ENCODE assay signal across 1 cellular context in the genomic region with DNA sequence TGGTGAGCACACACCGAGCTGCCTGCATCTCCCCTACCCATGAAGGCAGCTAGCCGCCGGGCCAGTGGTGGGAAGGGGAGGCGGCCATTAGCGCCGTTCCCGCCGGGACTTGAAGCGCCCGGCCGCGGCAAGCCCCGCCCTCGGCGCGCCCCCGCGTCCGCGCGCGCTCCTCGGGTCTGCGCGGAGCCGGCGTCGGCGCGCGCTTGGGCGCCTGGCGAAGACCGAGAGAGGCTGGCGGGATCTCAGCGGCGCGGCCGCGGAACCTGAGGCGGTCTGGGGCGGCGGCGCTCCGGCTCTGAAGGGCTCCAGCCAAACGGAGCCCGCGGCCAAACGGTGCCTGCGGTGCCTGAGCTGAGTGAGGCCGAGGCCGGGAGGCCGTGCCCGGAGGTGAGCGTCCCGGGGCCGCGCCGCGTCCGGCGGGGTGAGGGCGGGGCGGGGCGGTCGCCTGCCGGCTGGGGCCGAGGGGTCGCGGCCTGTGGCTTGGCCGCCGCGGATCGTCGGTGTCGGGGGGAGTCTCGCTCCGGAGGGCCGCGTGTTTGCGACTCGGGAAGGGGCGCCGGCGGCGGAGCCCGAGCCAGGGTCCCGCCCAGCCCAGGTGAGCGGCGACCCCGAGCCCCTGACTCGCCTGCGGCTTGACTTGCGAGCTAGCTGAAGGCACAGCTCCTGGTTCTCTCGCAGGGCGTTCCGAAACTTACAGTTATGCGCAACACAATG.
TF ChIP-seq lines count a peak whose summit lies in the region.

A gene with protein sequence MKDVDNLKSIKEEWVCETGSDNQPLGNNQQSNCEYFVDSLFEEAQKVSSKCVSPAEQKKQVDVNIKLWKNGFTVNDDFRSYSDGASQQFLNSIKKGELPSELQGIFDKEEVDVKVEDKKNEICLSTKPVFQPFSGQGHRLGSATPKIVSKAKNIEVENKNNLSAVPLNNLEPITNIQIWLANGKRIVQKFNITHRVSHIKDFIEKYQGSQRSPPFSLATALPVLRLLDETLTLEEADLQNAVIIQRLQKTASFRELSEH (plus strand): TSS at position 202 of the 714 bp plus-strand sequence. CDS start 17,852 bp downstream, outside the sequence.

TF ChIP-seq in HepG2, 621 proteins besides CTCF, POLR2A, EP300 and RAD21 (continued from another document and continues in another):
- TF ChIP-seq, protein P1, sequence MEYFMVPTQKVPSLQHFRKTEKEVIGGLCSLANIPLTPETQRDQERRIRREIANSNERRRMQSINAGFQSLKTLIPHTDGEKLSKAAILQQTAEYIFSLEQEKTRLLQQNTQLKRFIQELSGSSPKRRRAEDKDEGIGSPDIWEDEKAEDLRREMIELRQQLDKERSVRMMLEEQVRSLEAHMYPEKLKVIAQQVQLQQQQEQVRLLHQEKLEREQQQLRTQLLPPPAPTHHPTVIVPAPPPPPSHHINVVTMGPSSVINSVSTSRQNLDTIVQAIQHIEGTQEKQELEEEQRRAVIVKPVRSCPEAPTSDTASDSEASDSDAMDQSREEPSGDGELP (IDR thresholded peaks at IDR 0.05; ENCODE audit: borderline replicate concordance, low read depth): peak; percentile 27; the same call in 1 of the 2 replicates
- TF ChIP-seq DZIP1 (CRISPR knock-in tag; IDR thresholded peaks at IDR 0.05) (no peak), TOE1 (CRISPR knock-in tag; IDR thresholded peaks at IDR 0.05) (no peak), MIER3 (CRISPR knock-in tag; IDR thresholded peaks at IDR 0.05; ENCODE audit: borderline replicate concordance) (no peak), EED (CRISPR knock-in tag; IDR thresholded peaks at IDR 0.05) (peak; percentile 52; the same call in 1 of the 2 replicates), ZFP1 (CRISPR knock-in tag; IDR thresholded peaks at IDR 0.05) (no peak; the same call in 1 of the 2 replicates), ZNF577 (CRISPR knock-in tag; IDR thresholded peaks at IDR 0.05; ENCODE audit: borderline replicate concordance, low read depth) (no peak), MAFF (IDR thresholded peaks at IDR 0.05; ENCODE audit: low read depth, low read length) (no peak), GFI1 (CRISPR knock-in tag; IDR thresholded peaks at IDR 0.05; ENCODE audit: borderline replicate concordance) (no peak), SMAD1 (CRISPR knock-in tag; IDR thresholded peaks at IDR 0.05; ENCODE audit: borderline replicate concordance, low read depth) (no peak), GMEB1 (CRISPR knock-in tag; IDR thresholded peaks at IDR 0.05; ENCODE audit: borderline replicate concordance) (no peak), ZNF564 (CRISPR knock-in tag; IDR thresholded peaks at IDR 0.05) (peak; percentile 43), MZF1 (CRISPR knock-in tag; IDR thresholded peaks at IDR 0.05; ENCODE audit: borderline replicate concordance) (no peak), SATB2 (CRISPR knock-in tag; IDR thresholded peaks at IDR 0.05) (peak; percentile 76; the same call in 1 of the 2 replicates), SOX13 (IDR thresholded peaks at IDR 0.05) (no peak), SOX13 (CRISPR knock-in tag; conservative IDR thresholded peaks at IDR 0.05 in 1 of 2, IDR thresholded peaks at IDR 0.05 in 1 of 2) (peak in 1 of 2 experiments; percentile 8; a peak in 1 of 4 replicates), SP2 (CRISPR knock-in tag; IDR thresholded peaks at IDR 0.05) (peak; percentile 24; the same call in 1 of the 2 replicates), MBNL3 (CRISPR knock-in tag; conservative IDR thresholded peaks at IDR 0.05) (no peak), ZFP36L1 (CRISPR knock-in tag; IDR thresholded peaks at IDR 0.05) (0 out of 2 replicates have a peak, but pooled peaks have one; percentile 31), CREB1 (IDR thresholded peaks at IDR 0.05) (no peak), CREB1 (CRISPR knock-in tag; IDR thresholded peaks at IDR 0.05) (no peak), PRPF4 (IDR thresholded peaks at IDR 0.05; ENCODE audit: low read depth, low read length, poor library complexity, severe bottlenecking) (no peak), TCF12 (IDR thresholded peaks at IDR 0.05) (no peak), TCF12 (CRISPR knock-in tag; IDR thresholded peaks at IDR 0.05) (peak; percentile 83; the same call in 1 of the 2 replicates), ZNF121 (CRISPR knock-in tag; IDR thresholded peaks at IDR 0.05) (no peak), HNRNPUL1 (IDR thresholded peaks at IDR 0.05; ENCODE audit: low read depth, low read length) (no peak), ATRX (CRISPR knock-in tag; IDR thresholded peaks at IDR 0.05; ENCODE audit: borderline replicate concordance) (no peak), SALL2 (CRISPR knock-in tag; IDR thresholded peaks at IDR 0.05) (peak; percentile 91), ERF (CRISPR knock-in tag; IDR thresholded peaks at IDR 0.05) (peak; percentile 46; the same call in 1 of the 2 replicates), KMT2A (CRISPR knock-in tag; IDR thresholded peaks at IDR 0.05) (peak; percentile 53; the same call in 1 of the 2 replicates)
- TF ChIP-seq, protein P2, sequence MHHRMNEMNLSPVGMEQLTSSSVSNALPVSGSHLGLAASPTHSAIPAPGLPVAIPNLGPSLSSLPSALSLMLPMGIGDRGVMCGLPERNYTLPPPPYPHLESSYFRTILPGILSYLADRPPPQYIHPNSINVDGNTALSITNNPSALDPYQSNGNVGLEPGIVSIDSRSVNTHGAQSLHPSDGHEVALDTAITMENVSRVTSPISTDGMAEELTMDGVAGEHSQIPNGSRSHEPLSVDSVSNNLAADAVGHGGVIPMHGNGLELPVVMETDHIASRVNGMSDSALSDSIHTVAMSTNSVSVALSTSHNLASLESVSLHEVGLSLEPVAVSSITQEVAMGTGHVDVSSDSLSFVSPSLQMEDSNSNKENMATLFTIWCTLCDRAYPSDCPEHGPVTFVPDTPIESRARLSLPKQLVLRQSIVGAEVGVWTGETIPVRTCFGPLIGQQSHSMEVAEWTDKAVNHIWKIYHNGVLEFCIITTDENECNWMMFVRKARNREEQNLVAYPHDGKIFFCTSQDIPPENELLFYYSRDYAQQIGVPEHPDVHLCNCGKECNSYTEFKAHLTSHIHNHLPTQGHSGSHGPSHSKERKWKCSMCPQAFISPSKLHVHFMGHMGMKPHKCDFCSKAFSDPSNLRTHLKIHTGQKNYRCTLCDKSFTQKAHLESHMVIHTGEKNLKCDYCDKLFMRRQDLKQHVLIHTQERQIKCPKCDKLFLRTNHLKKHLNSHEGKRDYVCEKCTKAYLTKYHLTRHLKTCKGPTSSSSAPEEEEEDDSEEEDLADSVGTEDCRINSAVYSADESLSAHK (CRISPR knock-in tag; IDR thresholded peaks at IDR 0.05; ENCODE audit: borderline replicate concordance): no peak
- TF ChIP-seq, protein P3, sequence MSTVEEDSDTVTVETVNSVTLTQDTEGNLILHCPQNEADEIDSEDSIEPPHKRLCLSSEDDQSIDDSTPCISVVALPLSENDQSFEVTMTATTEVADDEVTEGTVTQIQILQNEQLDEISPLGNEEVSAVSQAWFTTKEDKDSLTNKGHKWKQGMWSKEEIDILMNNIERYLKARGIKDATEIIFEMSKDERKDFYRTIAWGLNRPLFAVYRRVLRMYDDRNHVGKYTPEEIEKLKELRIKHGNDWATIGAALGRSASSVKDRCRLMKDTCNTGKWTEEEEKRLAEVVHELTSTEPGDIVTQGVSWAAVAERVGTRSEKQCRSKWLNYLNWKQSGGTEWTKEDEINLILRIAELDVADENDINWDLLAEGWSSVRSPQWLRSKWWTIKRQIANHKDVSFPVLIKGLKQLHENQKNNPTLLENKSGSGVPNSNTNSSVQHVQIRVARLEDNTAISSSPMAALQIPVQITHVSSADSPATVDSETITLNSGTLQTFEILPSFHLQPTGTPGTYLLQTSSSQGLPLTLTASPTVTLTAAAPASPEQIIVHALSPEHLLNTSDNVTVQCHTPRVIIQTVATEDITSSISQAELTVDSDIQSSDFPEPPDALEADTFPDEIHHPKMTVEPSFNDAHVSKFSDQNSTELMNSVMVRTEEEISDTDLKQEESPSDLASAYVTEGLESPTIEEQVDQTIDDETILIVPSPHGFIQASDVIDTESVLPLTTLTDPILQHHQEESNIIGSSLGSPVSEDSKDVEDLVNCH (CRISPR knock-in tag; IDR thresholded peaks at IDR 0.05): no peak
- TF ChIP-seq, protein P4, sequence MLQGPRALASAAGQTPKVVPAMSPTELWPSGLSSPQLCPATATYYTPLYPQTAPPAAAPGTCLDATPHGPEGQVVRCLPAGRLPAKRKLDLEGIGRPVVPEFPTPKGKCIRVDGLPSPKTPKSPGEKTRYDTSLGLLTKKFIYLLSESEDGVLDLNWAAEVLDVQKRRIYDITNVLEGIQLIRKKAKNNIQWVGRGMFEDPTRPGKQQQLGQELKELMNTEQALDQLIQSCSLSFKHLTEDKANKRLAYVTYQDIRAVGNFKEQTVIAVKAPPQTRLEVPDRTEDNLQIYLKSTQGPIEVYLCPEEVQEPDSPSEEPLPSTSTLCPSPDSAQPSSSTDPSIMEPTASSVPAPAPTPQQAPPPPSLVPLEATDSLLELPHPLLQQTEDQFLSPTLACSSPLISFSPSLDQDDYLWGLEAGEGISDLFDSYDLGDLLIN (CRISPR knock-in tag; IDR thresholded peaks at IDR 0.05; ENCODE audit: borderline replicate concordance): 0 out of 2 replicates have a peak, but pooled peaks have one; percentile 40
- TF ChIP-seq, protein P5, sequence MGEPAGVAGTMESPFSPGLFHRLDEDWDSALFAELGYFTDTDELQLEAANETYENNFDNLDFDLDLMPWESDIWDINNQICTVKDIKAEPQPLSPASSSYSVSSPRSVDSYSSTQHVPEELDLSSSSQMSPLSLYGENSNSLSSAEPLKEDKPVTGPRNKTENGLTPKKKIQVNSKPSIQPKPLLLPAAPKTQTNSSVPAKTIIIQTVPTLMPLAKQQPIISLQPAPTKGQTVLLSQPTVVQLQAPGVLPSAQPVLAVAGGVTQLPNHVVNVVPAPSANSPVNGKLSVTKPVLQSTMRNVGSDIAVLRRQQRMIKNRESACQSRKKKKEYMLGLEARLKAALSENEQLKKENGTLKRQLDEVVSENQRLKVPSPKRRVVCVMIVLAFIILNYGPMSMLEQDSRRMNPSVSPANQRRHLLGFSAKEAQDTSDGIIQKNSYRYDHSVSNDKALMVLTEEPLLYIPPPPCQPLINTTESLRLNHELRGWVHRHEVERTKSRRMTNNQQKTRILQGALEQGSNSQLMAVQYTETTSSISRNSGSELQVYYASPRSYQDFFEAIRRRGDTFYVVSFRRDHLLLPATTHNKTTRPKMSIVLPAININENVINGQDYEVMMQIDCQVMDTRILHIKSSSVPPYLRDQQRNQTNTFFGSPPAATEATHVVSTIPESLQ (CRISPR knock-in tag; conservative IDR thresholded peaks at IDR 0.05): no peak
